1 cellular context compared by ENCODE assay signal in the genomic region with DNA sequence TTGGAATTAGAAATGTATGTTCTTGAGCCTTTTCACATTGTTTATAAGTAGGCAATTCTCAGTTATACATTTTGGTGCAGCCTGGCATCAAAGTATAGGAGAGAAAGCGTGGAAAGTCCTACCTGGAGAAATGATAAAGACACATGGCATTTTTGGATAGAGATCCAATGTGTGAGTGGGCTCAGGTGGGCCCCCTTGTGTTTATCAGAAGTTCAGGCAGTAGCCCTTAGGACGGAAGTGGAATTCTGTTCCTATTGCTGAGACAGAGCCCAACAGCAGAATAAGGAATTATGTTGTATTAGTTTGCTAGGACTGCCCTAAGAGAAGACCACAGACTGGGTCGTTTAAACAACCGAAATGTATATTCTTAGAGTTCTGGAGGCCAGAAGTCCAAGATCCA.
TF ChIP-seq lines count a peak whose summit lies in the region.

No MANE protein-coding gene starts in this region.

TF ChIP-seq in H1, 55 proteins besides CTCF, POLR2A, EP300 and RAD21:
- TF ChIP-seq GTF2F1 (IDR thresholded peaks at IDR 0.05; ENCODE audit: borderline replicate concordance, low read depth, low read length) (no peak), EZH2 (IDR thresholded peaks at IDR 0.05; ENCODE audit: low read depth, low read length, severe bottlenecking) (no peak), EGR1 (IDR thresholded peaks at IDR 0.05; ENCODE audit: borderline replicate concordance, low read depth, low read length) (no peak), SP4 (IDR thresholded peaks at IDR 0.05; ENCODE audit: low read length) (no peak), KDM4A (IDR thresholded peaks at IDR 0.05; ENCODE audit: low read depth, low read length, severe bottlenecking) (no peak), KDM5A (IDR thresholded peaks at IDR 0.05; ENCODE audit: low read length) (no peak), YY1 (IDR thresholded peaks at IDR 0.05; ENCODE audit: low read depth, low read length) (no peak), POLR2AphosphoS5 (IDR thresholded peaks at IDR 0.05; ENCODE audit: low read depth, low read length) (no peak), RXRA (IDR thresholded peaks at IDR 0.05; ENCODE audit: insufficient read depth, low read depth, low read length) (no peak)
- TF ChIP-seq, protein P1, sequence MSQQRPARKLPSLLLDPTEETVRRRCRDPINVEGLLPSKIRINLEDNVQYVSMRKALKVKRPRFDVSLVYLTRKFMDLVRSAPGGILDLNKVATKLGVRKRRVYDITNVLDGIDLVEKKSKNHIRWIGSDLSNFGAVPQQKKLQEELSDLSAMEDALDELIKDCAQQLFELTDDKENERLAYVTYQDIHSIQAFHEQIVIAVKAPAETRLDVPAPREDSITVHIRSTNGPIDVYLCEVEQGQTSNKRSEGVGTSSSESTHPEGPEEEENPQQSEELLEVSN (IDR thresholded peaks at IDR 0.05), result no peak
